1 cellular context compared by ENCODE assay signal in the genomic region with DNA sequence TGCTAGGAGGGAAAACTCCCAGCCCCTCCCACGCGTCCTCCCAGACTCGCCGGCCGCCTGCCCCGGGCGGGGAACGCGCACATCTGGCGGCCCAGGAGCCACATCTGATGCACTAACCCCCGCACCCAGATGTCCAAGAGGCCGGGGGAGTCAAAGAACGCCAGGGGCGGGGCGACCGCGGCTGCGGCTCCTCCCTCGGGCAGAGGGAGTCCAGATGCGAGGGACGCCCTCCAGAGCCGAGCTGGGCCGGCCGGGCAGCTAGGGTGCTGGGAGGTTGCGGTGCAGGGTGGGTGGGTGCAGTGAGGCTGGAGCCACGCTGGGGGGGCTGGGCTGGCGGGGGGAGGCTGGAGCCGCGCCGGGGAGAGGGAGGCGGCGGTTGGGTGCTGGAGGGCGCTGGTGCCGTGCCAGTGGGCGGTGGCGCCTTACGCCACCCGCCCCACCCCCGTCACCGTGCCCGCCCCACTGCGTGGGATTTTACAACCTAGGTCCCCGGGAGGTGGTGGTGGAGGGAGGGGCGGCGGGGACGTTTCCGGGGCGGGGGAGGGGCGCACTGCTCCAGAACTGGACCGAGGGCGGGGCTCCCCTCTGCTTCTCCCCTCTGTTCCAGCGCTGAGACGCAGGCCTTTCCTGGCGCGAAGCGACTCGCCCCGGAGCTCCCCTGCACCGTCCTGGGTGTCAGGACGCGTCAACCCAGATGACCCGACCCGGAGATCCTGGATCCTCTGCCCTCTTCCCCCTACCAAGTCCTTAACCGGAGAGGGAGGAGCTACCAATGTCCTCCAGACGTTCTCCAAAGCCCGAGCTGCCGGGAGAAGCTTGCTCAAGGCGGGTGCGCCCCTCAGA.
TF ChIP-seq lines count a peak whose summit lies in the region.

No MANE protein-coding gene starts in this region.

TF ChIP-seq in K562, 482 proteins besides CTCF, POLR2A, EP300 and RAD21 (continued from another document and continues in another):
- TF ChIP-seq MGA (IDR thresholded peaks at IDR 0.05) (peak; percentile 55; the same call in 1 of the 2 replicates), ARID2 (IDR thresholded peaks at IDR 0.05) (no peak), NR2C2 (CRISPR knock-in tag; IDR thresholded peaks at IDR 0.05) (no peak), NR2C2 (tag; IDR thresholded peaks at IDR 0.05) (no peak), LEF1 (IDR thresholded peaks at IDR 0.05) (no peak), ZBTB2 (IDR thresholded peaks at IDR 0.05) (no peak), ZNF324 (CRISPR knock-in tag; IDR thresholded peaks at IDR 0.05) (no peak), KDM2B (CRISPR knock-in tag; IDR thresholded peaks at IDR 0.05) (peak; percentile 51; the same call in 1 of the 2 replicates), ZNF175 (CRISPR knock-in tag; IDR thresholded peaks at IDR 0.05; ENCODE audit: low read depth) (peak; percentile 48; the same call in 1 of the 2 replicates), DPF2 (IDR thresholded peaks at IDR 0.05) (no peak; the same call in 1 of the 2 replicates), FOXJ3 (CRISPR knock-in tag; IDR thresholded peaks at IDR 0.05) (no peak), PCBP1 (IDR thresholded peaks at IDR 0.05; ENCODE audit: low read depth, low read length, poor library complexity, severe bottlenecking) (peak; percentile 97), TFAP4 (CRISPR knock-in tag; IDR thresholded peaks at IDR 0.05; ENCODE audit: borderline replicate concordance) (peak; percentile 94), SETDB1 (IDR thresholded peaks at IDR 0.05; ENCODE audit: low read length) (no peak), GATA2 (CRISPR knock-in tag; IDR thresholded peaks at IDR 0.05) (no peak), XRCC5 (IDR thresholded peaks at IDR 0.05; ENCODE audit: low read depth, low read length) (peak; percentile 53; the same call in 1 of the 2 replicates), MTA1 (IDR thresholded peaks at IDR 0.05; ENCODE audit: borderline replicate concordance) (0 out of 2 replicates have a peak, but pooled peaks have one; percentile 11), ZNF668 (CRISPR knock-in tag; IDR thresholded peaks at IDR 0.05) (no peak)
- TF ChIP-seq, protein P1, sequence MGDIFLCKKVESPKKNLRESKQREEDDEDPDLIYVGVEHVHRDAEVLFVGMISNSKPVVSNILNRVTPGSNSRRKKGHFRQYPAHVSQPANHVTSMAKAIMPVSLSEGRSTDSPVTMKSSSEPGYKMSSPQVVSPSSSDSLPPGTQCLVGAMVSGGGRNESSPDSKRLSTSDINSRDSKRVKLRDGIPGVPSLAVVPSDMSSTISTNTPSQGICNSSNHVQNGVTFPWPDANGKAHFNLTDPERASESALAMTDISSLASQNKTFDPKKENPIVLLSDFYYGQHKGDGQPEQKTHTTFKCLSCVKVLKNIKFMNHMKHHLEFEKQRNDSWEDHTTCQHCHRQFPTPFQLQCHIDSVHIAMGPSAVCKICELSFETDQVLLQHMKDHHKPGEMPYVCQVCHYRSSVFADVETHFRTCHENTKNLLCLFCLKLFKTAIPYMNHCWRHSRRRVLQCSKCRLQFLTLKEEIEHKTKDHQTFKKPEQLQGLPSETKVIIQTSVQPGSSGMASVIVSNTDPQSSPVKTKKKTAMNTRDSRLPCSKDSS (IDR thresholded peaks at IDR 0.05; ENCODE audit: low read depth, partially characterized antibody) = no peak
- TF ChIP-seq, protein P2, sequence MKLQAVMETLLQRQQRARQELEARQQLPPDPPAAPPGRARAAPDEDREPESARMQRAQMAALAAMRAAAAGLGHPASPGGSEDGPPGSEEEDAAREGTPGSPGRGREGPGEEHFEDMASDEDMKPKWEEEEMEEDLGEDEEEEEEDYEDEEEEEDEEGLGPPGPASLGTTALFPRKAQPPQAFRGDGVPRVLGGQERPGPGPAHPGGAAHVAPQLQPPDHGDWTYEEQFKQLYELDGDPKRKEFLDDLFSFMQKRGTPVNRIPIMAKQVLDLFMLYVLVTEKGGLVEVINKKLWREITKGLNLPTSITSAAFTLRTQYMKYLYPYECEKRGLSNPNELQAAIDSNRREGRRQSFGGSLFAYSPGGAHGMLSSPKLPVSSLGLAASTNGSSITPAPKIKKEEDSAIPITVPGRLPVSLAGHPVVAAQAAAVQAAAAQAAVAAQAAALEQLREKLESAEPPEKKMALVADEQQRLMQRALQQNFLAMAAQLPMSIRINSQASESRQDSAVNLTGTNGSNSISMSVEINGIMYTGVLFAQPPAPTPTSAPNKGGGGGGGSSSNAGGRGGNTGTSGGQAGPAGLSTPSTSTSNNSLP (IDR thresholded peaks at IDR 0.05; ENCODE audit: borderline replicate concordance, low read depth, low read length) = no peak
- TF ChIP-seq, protein P3, sequence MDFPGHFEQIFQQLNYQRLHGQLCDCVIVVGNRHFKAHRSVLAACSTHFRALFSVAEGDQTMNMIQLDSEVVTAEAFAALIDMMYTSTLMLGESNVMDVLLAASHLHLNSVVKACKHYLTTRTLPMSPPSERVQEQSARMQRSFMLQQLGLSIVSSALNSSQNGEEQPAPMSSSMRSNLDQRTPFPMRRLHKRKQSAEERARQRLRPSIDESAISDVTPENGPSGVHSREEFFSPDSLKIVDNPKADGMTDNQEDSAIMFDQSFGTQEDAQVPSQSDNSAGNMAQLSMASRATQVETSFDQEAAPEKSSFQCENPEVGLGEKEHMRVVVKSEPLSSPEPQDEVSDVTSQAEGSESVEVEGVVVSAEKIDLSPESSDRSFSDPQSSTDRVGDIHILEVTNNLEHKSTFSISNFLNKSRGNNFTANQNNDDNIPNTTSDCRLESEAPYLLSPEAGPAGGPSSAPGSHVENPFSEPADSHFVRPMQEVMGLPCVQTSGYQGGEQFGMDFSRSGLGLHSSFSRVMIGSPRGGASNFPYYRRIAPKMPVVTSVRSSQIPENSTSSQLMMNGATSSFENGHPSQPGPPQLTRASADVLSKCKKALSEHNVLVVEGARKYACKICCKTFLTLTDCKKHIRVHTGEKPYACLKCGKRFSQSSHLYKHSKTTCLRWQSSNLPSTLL (IDR thresholded peaks at IDR 0.05) = no peak
- TF ChIP-seq, protein P4, sequence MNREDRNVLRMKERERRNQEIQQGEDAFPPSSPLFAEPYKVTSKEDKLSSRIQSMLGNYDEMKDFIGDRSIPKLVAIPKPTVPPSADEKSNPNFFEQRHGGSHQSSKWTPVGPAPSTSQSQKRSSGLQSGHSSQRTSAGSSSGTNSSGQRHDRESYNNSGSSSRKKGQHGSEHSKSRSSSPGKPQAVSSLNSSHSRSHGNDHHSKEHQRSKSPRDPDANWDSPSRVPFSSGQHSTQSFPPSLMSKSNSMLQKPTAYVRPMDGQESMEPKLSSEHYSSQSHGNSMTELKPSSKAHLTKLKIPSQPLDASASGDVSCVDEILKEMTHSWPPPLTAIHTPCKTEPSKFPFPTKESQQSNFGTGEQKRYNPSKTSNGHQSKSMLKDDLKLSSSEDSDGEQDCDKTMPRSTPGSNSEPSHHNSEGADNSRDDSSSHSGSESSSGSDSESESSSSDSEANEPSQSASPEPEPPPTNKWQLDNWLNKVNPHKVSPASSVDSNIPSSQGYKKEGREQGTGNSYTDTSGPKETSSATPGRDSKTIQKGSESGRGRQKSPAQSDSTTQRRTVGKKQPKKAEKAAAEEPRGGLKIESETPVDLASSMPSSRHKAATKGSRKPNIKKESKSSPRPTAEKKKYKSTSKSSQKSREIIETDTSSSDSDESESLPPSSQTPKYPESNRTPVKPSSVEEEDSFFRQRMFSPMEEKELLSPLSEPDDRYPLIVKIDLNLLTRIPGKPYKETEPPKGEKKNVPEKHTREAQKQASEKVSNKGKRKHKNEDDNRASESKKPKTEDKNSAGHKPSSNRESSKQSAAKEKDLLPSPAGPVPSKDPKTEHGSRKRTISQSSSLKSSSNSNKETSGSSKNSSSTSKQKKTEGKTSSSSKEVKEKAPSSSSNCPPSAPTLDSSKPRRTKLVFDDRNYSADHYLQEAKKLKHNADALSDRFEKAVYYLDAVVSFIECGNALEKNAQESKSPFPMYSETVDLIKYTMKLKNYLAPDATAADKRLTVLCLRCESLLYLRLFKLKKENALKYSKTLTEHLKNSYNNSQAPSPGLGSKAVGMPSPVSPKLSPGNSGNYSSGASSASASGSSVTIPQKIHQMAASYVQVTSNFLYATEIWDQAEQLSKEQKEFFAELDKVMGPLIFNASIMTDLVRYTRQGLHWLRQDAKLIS (CRISPR knock-in tag; IDR thresholded peaks at IDR 0.05) = peak; percentile 30; the same call in 1 of the 2 replicates
